In the genomic region with DNA sequence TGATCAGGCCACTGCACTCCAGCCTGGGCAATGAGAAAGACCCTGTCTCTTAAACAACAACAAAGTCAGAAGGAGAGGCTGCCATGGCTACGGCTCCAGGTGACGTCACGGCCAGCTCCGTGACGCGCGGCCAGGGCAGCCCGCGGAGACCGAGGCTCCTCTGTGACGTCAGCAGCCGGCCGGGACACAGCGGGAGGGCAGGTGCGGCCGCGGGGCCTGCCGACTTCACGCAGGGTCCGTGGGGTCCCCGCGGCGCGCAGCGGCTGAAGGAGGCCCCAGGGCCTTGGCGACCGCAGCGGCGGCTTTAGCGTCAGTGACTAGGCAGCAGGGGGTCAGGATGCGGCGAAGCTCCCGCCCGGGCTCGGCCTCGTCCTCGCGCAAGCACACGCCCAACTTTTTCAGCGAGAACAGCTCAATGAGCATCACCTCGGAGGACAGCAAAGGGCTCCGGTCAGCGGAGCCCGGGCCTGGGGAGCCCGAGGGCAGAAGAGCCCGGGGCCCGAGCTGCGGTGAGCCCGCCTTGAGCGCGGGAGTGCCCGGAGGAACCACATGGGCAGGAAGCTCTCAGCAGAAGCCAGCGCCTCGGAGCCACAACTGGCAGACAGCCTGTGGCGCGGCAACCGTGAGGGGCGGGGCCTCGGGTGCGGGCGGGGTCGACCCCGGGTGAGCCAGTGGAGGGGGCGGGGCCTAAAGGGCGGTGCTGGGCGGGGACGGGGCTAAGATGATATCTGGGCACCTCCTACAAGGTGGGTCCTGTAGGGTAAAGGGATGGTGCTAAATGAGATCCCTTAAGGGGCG, we compare ENCODE assay signal across 1 cellular context.
TF ChIP-seq lines count a peak whose summit lies in the region.

A gene with protein sequence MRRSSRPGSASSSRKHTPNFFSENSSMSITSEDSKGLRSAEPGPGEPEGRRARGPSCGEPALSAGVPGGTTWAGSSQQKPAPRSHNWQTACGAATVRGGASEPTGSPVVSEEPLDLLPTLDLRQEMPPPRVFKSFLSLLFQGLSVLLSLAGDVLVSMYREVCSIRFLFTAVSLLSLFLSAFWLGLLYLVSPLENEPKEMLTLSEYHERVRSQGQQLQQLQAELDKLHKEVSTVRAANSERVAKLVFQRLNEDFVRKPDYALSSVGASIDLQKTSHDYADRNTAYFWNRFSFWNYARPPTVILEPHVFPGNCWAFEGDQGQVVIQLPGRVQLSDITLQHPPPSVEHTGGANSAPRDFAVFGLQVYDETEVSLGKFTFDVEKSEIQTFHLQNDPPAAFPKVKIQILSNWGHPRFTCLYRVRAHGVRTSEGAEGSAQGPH (plus strand): TSS at position 163 of the 798 bp plus-strand sequence. CDS start 175 bp downstream, at position 338.

TF ChIP-seq in HepG2, 621 proteins besides CTCF, POLR2A, EP300 and RAD21 (continued from another document and continues in another):
- TF ChIP-seq, protein P1, sequence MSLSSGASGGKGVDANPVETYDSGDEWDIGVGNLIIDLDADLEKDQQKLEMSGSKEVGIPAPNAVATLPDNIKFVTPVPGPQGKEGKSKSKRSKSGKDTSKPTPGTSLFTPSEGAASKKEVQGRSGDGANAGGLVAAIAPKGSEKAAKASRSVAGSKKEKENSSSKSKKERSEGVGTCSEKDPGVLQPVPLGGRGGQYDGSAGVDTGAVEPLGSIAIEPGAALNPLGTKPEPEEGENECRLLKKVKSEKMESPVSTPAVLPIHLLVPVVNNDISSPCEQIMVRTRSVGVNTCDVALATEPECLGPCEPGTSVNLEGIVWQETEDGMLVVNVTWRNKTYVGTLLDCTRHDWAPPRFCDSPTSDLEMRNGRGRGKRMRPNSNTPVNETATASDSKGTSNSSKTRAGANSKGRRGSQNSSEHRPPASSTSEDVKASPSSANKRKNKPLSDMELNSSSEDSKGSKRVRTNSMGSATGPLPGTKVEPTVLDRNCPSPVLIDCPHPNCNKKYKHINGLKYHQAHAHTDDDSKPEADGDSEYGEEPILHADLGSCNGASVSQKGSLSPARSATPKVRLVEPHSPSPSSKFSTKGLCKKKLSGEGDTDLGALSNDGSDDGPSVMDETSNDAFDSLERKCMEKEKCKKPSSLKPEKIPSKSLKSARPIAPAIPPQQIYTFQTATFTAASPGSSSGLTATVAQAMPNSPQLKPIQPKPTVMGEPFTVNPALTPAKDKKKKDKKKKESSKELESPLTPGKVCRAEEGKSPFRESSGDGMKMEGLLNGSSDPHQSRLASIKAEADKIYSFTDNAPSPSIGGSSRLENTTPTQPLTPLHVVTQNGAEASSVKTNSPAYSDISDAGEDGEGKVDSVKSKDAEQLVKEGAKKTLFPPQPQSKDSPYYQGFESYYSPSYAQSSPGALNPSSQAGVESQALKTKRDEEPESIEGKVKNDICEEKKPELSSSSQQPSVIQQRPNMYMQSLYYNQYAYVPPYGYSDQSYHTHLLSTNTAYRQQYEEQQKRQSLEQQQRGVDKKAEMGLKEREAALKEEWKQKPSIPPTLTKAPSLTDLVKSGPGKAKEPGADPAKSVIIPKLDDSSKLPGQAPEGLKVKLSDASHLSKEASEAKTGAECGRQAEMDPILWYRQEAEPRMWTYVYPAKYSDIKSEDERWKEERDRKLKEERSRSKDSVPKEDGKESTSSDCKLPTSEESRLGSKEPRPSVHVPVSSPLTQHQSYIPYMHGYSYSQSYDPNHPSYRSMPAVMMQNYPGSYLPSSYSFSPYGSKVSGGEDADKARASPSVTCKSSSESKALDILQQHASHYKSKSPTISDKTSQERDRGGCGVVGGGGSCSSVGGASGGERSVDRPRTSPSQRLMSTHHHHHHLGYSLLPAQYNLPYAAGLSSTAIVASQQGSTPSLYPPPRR (CRISPR knock-in tag; IDR thresholded peaks at IDR 0.05; ENCODE audit: borderline replicate concordance): 0 out of 2 replicates have a peak, but pooled peaks have one; percentile 34
- peak; percentile 95 for TF ChIP-seq SALL1 (CRISPR knock-in tag; IDR thresholded peaks at IDR 0.05)
- TF ChIP-seq, protein P2, sequence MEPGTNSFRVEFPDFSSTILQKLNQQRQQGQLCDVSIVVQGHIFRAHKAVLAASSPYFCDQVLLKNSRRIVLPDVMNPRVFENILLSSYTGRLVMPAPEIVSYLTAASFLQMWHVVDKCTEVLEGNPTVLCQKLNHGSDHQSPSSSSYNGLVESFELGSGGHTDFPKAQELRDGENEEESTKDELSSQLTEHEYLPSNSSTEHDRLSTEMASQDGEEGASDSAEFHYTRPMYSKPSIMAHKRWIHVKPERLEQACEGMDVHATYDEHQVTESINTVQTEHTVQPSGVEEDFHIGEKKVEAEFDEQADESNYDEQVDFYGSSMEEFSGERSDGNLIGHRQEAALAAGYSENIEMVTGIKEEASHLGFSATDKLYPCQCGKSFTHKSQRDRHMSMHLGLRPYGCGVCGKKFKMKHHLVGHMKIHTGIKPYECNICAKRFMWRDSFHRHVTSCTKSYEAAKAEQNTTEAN (CRISPR knock-in tag; conservative IDR thresholded peaks at IDR 0.05): peak; percentile 99
- peak; percentile 42; the same call in 1 of the 2 replicates for TF ChIP-seq RFX1 (IDR thresholded peaks at IDR 0.05)
- TF ChIP-seq FOXM1 (CRISPR knock-in tag; IDR thresholded peaks at IDR 0.05): peak; percentile 95
- no peak for TF ChIP-seq NFIC (IDR thresholded peaks at IDR 0.05; ENCODE audit: low read length)
- TF ChIP-seq, protein P3, sequence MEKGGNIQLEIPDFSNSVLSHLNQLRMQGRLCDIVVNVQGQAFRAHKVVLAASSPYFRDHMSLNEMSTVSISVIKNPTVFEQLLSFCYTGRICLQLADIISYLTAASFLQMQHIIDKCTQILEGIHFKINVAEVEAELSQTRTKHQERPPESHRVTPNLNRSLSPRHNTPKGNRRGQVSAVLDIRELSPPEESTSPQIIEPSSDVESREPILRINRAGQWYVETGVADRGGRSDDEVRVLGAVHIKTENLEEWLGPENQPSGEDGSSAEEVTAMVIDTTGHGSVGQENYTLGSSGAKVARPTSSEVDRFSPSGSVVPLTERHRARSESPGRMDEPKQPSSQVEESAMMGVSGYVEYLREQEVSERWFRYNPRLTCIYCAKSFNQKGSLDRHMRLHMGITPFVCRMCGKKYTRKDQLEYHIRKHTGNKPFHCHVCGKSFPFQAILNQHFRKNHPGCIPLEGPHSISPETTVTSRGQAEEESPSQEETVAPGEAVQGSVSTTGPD (CRISPR knock-in tag; IDR thresholded peaks at IDR 0.05): peak; percentile 77; the same call in 1 of the 2 replicates
- TF ChIP-seq NONO (IDR thresholded peaks at IDR 0.05): no peak
- TF ChIP-seq NONO (CRISPR knock-in tag; conservative IDR thresholded peaks at IDR 0.05): peak; percentile 96
- TF ChIP-seq RBAK (CRISPR knock-in tag; IDR thresholded peaks at IDR 0.05): peak; percentile 78
- TF ChIP-seq ZNF558 (CRISPR knock-in tag; IDR thresholded peaks at IDR 0.05; ENCODE audit: borderline replicate concordance): peak; percentile 99; the same call in 1 of the 2 replicates
- TF ChIP-seq, protein P4, sequence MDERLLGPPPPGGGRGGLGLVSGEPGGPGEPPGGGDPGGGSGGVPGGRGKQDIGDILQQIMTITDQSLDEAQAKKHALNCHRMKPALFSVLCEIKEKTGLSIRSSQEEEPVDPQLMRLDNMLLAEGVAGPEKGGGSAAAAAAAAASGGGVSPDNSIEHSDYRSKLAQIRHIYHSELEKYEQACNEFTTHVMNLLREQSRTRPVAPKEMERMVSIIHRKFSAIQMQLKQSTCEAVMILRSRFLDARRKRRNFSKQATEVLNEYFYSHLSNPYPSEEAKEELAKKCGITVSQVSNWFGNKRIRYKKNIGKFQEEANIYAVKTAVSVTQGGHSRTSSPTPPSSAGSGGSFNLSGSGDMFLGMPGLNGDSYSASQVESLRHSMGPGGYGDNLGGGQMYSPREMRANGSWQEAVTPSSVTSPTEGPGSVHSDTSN (CRISPR knock-in tag; IDR thresholded peaks at IDR 0.05): no peak
- TF ChIP-seq ESRRA (CRISPR knock-in tag; IDR thresholded peaks at IDR 0.05; ENCODE audit: low read depth): peak; percentile 78; the same call in 1 of the 2 replicates
- TF ChIP-seq, protein P5, sequence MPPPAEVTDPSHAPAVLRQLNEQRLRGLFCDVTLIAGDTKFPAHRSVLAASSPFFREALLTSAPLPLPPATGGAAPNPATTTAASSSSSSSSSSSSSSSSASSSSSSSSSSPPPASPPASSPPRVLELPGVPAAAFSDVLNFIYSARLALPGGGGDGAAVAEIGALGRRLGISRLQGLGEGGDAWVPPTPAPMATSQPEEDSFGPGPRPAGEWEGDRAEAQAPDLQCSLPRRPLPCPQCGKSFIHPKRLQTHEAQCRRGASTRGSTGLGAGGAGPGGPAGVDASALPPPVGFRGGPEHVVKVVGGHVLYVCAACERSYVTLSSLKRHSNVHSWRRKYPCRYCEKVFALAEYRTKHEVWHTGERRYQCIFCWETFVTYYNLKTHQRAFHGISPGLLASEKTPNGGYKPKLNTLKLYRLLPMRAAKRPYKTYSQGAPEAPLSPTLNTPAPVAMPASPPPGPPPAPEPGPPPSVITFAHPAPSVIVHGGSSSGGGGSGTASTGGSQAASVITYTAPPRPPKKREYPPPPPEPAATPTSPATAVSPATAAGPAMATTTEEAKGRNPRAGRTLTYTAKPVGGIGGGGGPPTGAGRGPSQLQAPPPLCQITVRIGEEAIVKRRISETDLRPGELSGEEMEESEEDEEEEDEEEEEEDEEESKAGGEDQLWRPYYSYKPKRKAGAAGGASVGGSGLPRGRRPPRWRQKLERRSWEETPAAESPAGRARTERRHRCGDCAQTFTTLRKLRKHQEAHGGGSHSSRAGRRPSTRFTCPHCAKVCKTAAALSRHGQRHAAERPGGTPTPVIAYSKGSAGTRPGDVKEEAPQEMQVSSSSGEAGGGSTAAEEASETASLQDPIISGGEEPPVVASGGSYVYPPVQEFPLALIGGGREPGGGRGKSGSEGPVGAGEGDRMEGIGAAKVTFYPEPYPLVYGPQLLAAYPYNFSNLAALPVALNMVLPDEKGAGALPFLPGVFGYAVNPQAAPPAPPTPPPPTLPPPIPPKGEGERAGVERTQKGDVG (CRISPR knock-in tag; IDR thresholded peaks at IDR 0.05; ENCODE audit: borderline replicate concordance): peak; percentile 96
- 0 out of 2 replicates have a peak, but pooled peaks have one; percentile 28 for TF ChIP-seq CBFB (CRISPR knock-in tag; IDR thresholded peaks at IDR 0.05)
- TF ChIP-seq PHF8 (CRISPR knock-in tag; IDR thresholded peaks at IDR 0.05): peak; percentile 81
- TF ChIP-seq CHD4 (IDR thresholded peaks at IDR 0.05; ENCODE audit: borderline replicate concordance, low read length): no peak
- TF ChIP-seq, protein P6, sequence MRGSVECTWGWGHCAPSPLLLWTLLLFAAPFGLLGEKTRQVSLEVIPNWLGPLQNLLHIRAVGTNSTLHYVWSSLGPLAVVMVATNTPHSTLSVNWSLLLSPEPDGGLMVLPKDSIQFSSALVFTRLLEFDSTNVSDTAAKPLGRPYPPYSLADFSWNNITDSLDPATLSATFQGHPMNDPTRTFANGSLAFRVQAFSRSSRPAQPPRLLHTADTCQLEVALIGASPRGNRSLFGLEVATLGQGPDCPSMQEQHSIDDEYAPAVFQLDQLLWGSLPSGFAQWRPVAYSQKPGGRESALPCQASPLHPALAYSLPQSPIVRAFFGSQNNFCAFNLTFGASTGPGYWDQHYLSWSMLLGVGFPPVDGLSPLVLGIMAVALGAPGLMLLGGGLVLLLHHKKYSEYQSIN (CRISPR knock-in tag; IDR thresholded peaks at IDR 0.05; ENCODE audit: borderline replicate concordance): no peak
- TF ChIP-seq BRD4 (CRISPR knock-in tag; IDR thresholded peaks at IDR 0.05): peak; percentile 65; the same call in 1 of the 2 replicates
- peak; percentile 94; the same call in 1 of the 2 replicates for TF ChIP-seq ZNF44 (CRISPR knock-in tag; IDR thresholded peaks at IDR 0.05)
- TF ChIP-seq, protein P7, sequence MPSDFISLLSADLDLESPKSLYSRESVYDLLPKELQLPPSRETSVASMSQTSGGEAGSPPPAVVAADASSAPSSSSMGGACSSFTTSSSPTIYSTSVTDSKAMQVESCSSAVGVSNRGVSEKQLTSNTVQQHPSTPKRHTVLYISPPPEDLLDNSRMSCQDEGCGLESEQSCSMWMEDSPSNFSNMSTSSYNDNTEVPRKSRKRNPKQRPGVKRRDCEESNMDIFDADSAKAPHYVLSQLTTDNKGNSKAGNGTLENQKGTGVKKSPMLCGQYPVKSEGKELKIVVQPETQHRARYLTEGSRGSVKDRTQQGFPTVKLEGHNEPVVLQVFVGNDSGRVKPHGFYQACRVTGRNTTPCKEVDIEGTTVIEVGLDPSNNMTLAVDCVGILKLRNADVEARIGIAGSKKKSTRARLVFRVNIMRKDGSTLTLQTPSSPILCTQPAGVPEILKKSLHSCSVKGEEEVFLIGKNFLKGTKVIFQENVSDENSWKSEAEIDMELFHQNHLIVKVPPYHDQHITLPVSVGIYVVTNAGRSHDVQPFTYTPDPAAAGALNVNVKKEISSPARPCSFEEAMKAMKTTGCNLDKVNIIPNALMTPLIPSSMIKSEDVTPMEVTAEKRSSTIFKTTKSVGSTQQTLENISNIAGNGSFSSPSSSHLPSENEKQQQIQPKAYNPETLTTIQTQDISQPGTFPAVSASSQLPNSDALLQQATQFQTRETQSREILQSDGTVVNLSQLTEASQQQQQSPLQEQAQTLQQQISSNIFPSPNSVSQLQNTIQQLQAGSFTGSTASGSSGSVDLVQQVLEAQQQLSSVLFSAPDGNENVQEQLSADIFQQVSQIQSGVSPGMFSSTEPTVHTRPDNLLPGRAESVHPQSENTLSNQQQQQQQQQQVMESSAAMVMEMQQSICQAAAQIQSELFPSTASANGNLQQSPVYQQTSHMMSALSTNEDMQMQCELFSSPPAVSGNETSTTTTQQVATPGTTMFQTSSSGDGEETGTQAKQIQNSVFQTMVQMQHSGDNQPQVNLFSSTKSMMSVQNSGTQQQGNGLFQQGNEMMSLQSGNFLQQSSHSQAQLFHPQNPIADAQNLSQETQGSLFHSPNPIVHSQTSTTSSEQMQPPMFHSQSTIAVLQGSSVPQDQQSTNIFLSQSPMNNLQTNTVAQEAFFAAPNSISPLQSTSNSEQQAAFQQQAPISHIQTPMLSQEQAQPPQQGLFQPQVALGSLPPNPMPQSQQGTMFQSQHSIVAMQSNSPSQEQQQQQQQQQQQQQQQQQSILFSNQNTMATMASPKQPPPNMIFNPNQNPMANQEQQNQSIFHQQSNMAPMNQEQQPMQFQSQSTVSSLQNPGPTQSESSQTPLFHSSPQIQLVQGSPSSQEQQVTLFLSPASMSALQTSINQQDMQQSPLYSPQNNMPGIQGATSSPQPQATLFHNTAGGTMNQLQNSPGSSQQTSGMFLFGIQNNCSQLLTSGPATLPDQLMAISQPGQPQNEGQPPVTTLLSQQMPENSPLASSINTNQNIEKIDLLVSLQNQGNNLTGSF (CRISPR knock-in tag; IDR thresholded peaks at IDR 0.05): peak; percentile 99
- TF ChIP-seq ZC3H4 (CRISPR knock-in tag; IDR thresholded peaks at IDR 0.05; ENCODE audit: borderline replicate concordance): peak; percentile 31; the same call in 1 of the 2 replicates
- TF ChIP-seq HHEX (CRISPR knock-in tag; IDR thresholded peaks at IDR 0.05): no peak
- TF ChIP-seq NCOA2 (CRISPR knock-in tag; IDR thresholded peaks at IDR 0.05): peak; percentile 70; the same call in 1 of the 2 replicates
- TF ChIP-seq, protein P8, sequence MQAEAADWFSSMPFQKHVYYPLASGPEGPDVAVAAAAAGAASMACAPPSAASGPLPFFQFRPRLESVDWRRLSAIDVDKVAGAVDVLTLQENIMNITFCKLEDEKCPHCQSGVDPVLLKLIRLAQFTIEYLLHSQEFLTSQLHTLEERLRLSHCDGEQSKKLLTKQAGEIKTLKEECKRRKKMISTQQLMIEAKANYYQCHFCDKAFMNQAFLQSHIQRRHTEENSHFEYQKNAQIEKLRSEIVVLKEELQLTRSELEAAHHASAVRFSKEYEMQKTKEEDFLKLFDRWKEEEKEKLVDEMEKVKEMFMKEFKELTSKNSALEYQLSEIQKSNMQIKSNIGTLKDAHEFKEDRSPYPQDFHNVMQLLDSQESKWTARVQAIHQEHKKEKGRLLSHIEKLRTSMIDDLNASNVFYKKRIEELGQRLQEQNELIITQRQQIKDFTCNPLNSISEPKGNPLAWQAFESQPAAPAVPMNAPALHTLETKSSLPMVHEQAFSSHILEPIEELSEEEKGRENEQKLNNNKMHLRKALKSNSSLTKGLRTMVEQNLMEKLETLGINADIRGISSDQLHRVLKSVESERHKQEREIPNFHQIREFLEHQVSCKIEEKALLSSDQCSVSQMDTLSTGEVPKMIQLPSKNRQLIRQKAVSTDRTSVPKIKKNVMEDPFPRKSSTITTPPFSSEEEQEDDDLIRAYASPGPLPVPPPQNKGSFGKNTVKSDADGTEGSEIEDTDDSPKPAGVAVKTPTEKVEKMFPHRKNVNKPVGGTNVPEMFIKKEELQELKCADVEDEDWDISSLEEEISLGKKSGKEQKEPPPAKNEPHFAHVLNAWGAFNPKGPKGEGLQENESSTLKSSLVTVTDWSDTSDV (CRISPR knock-in tag; IDR thresholded peaks at IDR 0.05): peak; percentile 99
